In the genomic region with DNA sequence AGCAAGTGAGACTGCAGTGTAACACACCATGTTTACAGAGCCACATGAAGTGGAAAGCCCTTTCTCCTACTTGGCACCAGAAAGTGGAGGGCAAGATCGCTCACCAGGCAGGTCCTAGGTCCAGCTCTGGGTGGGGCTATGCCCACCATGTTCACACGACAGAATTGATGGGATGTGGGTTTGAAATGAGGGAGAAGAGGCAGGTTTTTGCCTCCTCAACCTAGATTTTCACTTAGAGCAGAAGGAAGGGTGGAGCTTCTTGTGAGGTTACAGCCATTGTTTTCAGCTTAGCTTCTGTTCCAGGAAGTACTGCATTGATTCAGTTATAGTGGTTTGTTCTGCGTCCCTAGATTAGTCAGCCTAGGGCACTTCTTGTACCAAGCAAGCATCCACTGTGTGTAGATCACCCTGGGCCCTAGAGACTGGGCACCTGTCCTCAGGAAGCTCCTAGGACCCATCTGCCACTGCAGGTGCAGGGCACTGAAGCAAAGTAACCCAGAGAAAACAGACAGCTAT, we compare ENCODE assay signal across 1 cellular context.
TF ChIP-seq lines count a peak whose summit lies in the region.

No MANE protein-coding gene starts in this region.

TF ChIP-seq in HepG2, 621 proteins besides CTCF, POLR2A, EP300 and RAD21:
- TF ChIP-seq, protein P1, sequence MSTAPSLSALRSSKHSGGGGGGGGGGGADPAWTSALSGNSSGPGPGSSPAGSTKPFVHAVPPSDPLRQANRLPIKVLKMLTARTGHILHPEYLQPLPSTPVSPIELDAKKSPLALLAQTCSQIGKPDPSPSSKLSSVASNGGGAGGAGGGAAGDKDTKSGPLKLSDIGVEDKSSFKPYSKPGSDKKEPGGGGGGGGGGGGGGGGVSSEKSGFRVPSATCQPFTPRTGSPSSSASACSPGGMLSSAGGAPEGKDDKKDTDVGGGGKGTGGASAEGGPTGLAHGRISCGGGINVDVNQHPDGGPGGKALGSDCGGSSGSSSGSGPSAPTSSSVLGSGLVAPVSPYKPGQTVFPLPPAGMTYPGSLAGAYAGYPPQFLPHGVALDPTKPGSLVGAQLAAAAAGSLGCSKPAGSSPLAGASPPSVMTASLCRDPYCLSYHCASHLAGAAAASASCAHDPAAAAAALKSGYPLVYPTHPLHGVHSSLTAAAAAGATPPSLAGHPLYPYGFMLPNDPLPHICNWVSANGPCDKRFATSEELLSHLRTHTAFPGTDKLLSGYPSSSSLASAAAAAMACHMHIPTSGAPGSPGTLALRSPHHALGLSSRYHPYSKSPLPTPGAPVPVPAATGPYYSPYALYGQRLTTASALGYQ (CRISPR knock-in tag; IDR thresholded peaks at IDR 0.05), result no peak
- TF ChIP-seq ZNF260 (CRISPR knock-in tag; IDR thresholded peaks at IDR 0.05; ENCODE audit: borderline replicate concordance, low read depth) (no peak), HNRNPH1 (optimal IDR thresholded peaks at IDR 0.05; ENCODE audit: low read depth, low read length) (no peak), ZNF678 (CRISPR knock-in tag; IDR thresholded peaks at IDR 0.05) (no peak), NPAS2 (CRISPR knock-in tag; IDR thresholded peaks at IDR 0.05; ENCODE audit: borderline replicate concordance) (no peak), ISL2 (CRISPR knock-in tag; IDR thresholded peaks at IDR 0.05) (no peak)
- TF ChIP-seq, protein P2, sequence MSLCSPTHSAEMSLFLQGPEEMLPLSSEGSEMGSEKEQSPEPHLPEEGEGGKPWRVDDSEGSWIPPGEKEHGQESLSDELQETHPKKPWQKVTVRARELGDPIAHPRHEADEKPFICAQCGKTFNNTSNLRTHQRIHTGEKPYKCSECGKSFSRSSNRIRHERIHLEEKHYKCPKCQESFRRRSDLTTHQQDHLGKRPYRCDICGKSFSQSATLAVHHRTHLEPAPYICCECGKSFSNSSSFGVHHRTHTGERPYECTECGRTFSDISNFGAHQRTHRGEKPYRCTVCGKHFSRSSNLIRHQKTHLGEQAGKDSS (CRISPR knock-in tag; IDR thresholded peaks at IDR 0.05; ENCODE audit: borderline replicate concordance, low read depth), result no peak
- TF ChIP-seq, protein P3, sequence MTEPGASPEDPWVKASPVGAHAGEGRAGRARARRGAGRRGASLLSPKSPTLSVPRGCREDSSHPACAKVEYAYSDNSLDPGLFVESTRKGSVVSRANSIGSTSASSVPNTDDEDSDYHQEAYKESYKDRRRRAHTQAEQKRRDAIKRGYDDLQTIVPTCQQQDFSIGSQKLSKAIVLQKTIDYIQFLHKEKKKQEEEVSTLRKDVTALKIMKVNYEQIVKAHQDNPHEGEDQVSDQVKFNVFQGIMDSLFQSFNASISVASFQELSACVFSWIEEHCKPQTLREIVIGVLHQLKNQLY (CRISPR knock-in tag; IDR thresholded peaks at IDR 0.05), result no peak
- TF ChIP-seq, protein P4, sequence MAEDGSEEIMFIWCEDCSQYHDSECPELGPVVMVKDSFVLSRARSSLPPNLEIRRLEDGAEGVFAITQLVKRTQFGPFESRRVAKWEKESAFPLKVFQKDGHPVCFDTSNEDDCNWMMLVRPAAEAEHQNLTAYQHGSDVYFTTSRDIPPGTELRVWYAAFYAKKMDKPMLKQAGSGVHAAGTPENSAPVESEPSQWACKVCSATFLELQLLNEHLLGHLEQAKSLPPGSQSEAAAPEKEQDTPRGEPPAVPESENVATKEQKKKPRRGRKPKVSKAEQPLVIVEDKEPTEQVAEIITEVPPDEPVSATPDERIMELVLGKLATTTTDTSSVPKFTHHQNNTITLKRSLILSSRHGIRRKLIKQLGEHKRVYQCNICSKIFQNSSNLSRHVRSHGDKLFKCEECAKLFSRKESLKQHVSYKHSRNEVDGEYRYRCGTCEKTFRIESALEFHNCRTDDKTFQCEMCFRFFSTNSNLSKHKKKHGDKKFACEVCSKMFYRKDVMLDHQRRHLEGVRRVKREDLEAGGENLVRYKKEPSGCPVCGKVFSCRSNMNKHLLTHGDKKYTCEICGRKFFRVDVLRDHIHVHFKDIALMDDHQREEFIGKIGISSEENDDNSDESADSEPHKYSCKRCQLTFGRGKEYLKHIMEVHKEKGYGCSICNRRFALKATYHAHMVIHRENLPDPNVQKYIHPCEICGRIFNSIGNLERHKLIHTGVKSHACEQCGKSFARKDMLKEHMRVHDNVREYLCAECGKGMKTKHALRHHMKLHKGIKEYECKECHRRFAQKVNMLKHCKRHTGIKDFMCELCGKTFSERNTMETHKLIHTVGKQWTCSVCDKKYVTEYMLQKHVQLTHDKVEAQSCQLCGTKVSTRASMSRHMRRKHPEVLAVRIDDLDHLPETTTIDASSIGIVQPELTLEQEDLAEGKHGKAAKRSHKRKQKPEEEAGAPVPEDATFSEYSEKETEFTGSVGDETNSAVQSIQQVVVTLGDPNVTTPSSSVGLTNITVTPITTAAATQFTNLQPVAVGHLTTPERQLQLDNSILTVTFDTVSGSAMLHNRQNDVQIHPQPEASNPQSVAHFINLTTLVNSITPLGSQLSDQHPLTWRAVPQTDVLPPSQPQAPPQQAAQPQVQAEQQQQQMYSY (CRISPR knock-in tag; IDR thresholded peaks at IDR 0.05), result no peak
- TF ChIP-seq, protein P5, sequence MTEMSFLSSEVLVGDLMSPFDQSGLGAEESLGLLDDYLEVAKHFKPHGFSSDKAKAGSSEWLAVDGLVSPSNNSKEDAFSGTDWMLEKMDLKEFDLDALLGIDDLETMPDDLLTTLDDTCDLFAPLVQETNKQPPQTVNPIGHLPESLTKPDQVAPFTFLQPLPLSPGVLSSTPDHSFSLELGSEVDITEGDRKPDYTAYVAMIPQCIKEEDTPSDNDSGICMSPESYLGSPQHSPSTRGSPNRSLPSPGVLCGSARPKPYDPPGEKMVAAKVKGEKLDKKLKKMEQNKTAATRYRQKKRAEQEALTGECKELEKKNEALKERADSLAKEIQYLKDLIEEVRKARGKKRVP (CRISPR knock-in tag; IDR thresholded peaks at IDR 0.05), result no peak
- TF ChIP-seq, protein P6, sequence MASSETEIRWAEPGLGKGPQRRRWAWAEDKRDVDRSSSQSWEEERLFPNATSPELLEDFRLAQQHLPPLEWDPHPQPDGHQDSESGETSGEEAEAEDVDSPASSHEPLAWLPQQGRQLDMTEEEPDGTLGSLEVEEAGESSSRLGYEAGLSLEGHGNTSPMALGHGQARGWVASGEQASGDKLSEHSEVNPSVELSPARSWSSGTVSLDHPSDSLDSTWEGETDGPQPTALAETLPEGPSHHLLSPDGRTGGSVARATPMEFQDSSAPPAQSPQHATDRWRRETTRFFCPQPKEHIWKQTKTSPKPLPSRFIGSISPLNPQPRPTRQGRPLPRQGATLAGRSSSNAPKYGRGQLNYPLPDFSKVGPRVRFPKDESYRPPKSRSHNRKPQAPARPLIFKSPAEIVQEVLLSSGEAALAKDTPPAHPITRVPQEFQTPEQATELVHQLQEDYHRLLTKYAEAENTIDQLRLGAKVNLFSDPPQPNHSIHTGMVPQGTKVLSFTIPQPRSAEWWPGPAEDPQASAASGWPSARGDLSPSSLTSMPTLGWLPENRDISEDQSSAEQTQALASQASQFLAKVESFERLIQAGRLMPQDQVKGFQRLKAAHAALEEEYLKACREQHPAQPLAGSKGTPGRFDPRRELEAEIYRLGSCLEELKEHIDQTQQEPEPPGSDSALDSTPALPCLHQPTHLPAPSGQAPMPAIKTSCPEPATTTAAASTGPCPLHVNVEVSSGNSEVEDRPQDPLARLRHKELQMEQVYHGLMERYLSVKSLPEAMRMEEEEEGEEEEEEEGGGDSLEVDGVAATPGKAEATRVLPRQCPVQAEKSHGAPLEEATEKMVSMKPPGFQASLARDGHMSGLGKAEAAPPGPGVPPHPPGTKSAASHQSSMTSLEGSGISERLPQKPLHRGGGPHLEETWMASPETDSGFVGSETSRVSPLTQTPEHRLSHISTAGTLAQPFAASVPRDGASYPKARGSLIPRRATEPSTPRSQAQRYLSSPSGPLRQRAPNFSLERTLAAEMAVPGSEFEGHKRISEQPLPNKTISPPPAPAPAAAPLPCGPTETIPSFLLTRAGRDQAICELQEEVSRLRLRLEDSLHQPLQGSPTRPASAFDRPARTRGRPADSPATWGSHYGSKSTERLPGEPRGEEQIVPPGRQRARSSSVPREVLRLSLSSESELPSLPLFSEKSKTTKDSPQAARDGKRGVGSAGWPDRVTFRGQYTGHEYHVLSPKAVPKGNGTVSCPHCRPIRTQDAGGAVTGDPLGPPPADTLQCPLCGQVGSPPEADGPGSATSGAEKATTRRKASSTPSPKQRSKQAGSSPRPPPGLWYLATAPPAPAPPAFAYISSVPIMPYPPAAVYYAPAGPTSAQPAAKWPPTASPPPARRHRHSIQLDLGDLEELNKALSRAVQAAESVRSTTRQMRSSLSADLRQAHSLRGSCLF (CRISPR knock-in tag; IDR thresholded peaks at IDR 0.05; ENCODE audit: borderline replicate concordance), result no peak
